Comparison of ENCODE assay signal across 9 cellular contexts in genomic region chr1:51506537-51506936, GRCh38. TPM values are rescaled to one million over a fixed set of nuclear protein-coding genes. Genes with fewer than 3 reads are reported as not detected.
DNase-seq lines count a peak whose midpoint lies in the region; ATAC-seq and TF ChIP-seq lines count a peak whose summit lies in the region.
"Had no signal": no experiment of that assay in that cellular context is flagged by ENCODE, and none has a peak within 500 bp of the region (broad histone marks: within the 10 kb centered on the region; RNA-seq: fewer than 3 reads in every experiment).

No MANE protein-coding gene starts in this region.

- ATAC-seq in HG03135 (IDR thresholded peaks at IDR 0.05; ENCODE audit: unreplicated experiment) = peak; percentile 45

- intact Hi-C loops in CD14-positive monocyte (cut with micrococcal nuclease) = no loop called here

- no peaks in the 10 kb centered on the region for H3K36me3 ChIP-seq in rectal smooth muscle tissue (ENCODE audit: control insufficient read depth, insufficient read depth, low read length)

- in situ Hi-C loops in ACHN (cut with HindIII; ENCODE audit: low pct_ligation_motif_present, low pct_unique_long_range_greater_than_20kb, low sequenced_read_pairs) = no loop called here

- H3K4me1 Mint-ChIP-seq in CD14-positive monocyte = peaks cover 26% of the 10 kb centered on the region

- no peaks in the 10 kb centered on the region for H3K9me3 Mint-ChIP-seq in CD14-positive monocyte
- H3K9me3 Mint-ChIP-seq: activated naive CD8-positive, alpha-beta T cell treated with anti-CD3 and anti-CD28 coated beads, Interleukin-2, amount 10 ng/mL, durations not matched to agents 7 days and 5 days had no signal

- no peaks in the 10 kb centered on the region for H3K27me3 ChIP-seq in rectal smooth muscle tissue (ENCODE audit: control insufficient read depth, insufficient read depth, low read length)

- H3K27ac Mint-ChIP-seq in CD14-positive monocyte = peak overlapping the region in 3 of 7 donors; percentile 33 to 64 (median 40)
- H3K27ac Mint-ChIP-seq: activated naive CD8-positive, alpha-beta T cell treated with anti-CD3 and anti-CD28 coated beads, Interleukin-2, amount 10 ng/mL, durations not matched to agents 7 days and 5 days had no signal

- no peak overlapping the region for H3K9ac ChIP-seq in rectal smooth muscle tissue (ENCODE audit: low read length)

- DNase-seq in GM04503 (ENCODE audit: low read depth) = peak; percentile 54
- peak; percentile 21 for DNase-seq in cerebellum (ENCODE audit: low spot score)
- no peak for DNase-seq in NCI-H2196 treated with DMSO at 0.1 percent for 48 hours (lab: John Stamatoyannopoulos, UW; ENCODE audit: unreplicated experiment)
- DNase-seq in CD14-positive monocyte (ENCODE audit: low spot score) = no peak
- no peak for DNase-seq in ACHN
- no peak for DNase-seq in stimulated activated CD4-positive, alpha-beta T cell treated with anti-CD3 and anti-CD28 coated beads, Interleukin-2, amount 100 ng/mL, for 48 hours
- DNase-seq: activated naive CD8-positive, alpha-beta T cell treated with anti-CD3 and anti-CD28 coated beads, Interleukin-2, amount 10 ng/mL, durations not matched to agents 7 days and 5 days had no signal

- no peak for TF ChIP-seq CTCF in CD14-positive monocyte (IDR thresholded peaks at IDR 0.05)

- peaks cover 8% of the 10 kb centered on the region for H3K4me1 ChIP-seq in rectal smooth muscle tissue (ENCODE audit: control insufficient read depth, insufficient read depth, low read length)

- peaks cover 24 to 31% of the 10 kb centered on the region in 2 donors for H3K36me3 Mint-ChIP-seq in CD14-positive monocyte

- H3K4me3 Mint-ChIP-seq in CD14-positive monocyte = no peak overlapping the region
- H3K4me3 Mint-ChIP-seq: activated naive CD8-positive, alpha-beta T cell treated with anti-CD3 and anti-CD28 coated beads, Interleukin-2, amount 10 ng/mL, durations not matched to agents 7 days and 5 days had no signal

- peak overlapping the region; percentile 32 for H3K4me3 ChIP-seq in rectal smooth muscle tissue (ENCODE audit: low read length)

- no peaks in the 10 kb centered on the region for H3K27me3 Mint-ChIP-seq in CD14-positive monocyte (ENCODE audit: low read depth in 3 of 3)
- H3K27me3 Mint-ChIP-seq: activated naive CD8-positive, alpha-beta T cell treated with anti-CD3 and anti-CD28 coated beads, Interleukin-2, amount 10 ng/mL, durations not matched to agents 7 days and 5 days had no signal

- H3K27ac ChIP-seq in rectal smooth muscle tissue (ENCODE audit: low read depth, low read length) = peak overlapping the region; percentile 51

RNA-seq across cellular contexts. Expression of gene EPS15, which starts 12.5 kb away (rescaled TPM):
- total RNA-seq in cerebellum = 99.0 TPM
- polyA plus RNA-seq in CD14-positive monocyte = 10 to 100 TPM; 36.4 to 53.6 TPM

Comparison
In these comparisons a context has a peak if more than half of its experiments do, and no peak if none do; other contexts are left out.
1. DNase-seq: peak in GM04503 (single experiment) and cerebellum (single experiment); none in NCI-H2196 treated with DMSO at 0.1 percent for 48 hours (single experiment), CD14-positive monocyte (single experiment), ACHN (single experiment) and stimulated activated CD4-positive, alpha-beta T cell treated with anti-CD3 and anti-CD28 coated beads, Interleukin-2, amount 100 ng/mL, for 48 hours (0 of 2).